ENCODE assay signal across 25 cellular contexts in the genomic region with DNA sequence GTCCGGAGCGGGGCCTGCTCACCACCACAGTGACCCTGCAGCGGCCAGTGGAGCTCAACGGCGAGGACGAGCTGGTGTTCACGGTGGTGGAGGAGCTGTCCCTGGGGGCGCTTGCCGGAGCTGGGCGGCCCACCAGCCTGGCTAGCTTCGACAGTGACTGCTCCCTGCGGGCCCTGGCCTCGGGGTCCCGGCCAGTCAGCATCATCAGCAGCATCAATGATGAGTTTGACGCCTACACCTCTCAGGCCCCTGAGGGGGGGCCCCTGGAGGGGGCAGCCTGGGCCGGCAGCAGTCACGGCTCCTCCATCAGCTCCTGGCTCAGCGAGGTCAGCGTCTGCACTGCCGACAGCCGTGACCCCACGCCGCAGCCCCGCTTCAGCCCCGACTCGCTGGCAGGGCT.
"Had no signal": no experiment of that assay in that cellular context is flagged by ENCODE, and none has a peak within 500 bp of the region (broad histone marks: within the 10 kb centered on the region; RNA-seq: fewer than 3 reads in every experiment).

No MANE protein-coding gene starts in this region.

- H3K4me1 ChIP-seq: colonic mucosa, foreskin keratinocyte, gastrocnemius medialis, gastroesophageal sphincter had no signal

- H3K27me3 Mint-ChIP-seq: dendritic cell treated with granulocyte-macrophage colony-stimulating factor and Interleukin-4, amounts not matched to agents 40 ng/mL and 50 ng/mL, for 4 days had no signal

- H3K4me3 Mint-ChIP-seq: dendritic cell treated with granulocyte-macrophage colony-stimulating factor and Interleukin-4, amounts not matched to agents 40 ng/mL and 50 ng/mL, for 4 days; effector memory CD8-positive, alpha-beta T cell; endodermal cell had no signal

- ATAC-seq: effector memory CD8-positive, alpha-beta T cell; esophagus mucosa; foreskin keratinocyte; gastrocnemius medialis; gastroesophageal sphincter; heart left ventricle; heart right ventricle had no signal

- H3K27ac ChIP-seq: colonic mucosa, coronary artery, dorsolateral prefrontal cortex, epithelial cell of prostate, esophagus muscularis mucosa, esophagus squamous epithelium, foreskin keratinocyte, gastrocnemius medialis, gastroesophageal sphincter, heart left ventricle, heart right ventricle had no signal

- H3K9me3 Mint-ChIP-seq: dendritic cell treated with granulocyte-macrophage colony-stimulating factor and Interleukin-4, amounts not matched to agents 40 ng/mL and 50 ng/mL, for 4 days; effector memory CD8-positive, alpha-beta T cell; endodermal cell had no signal

- H3K4me3 ChIP-seq: colonic mucosa, coronary artery, dorsolateral prefrontal cortex, esophagus muscularis mucosa, esophagus squamous epithelium, gastrocnemius medialis, gastroesophageal sphincter, heart left ventricle, heart right ventricle had no signal

- H3K27me3 ChIP-seq: colonic mucosa, heart left ventricle, heart right ventricle had no signal

- H3K36me3 ChIP-seq: colonic mucosa, gastrocnemius medialis had no signal

- DNase-seq: colonic mucosa; cortex of kidney; dermis blood vessel endothelial cell; dorsolateral prefrontal cortex; effector CD4-positive, alpha-beta T cell; effector CD8-positive, alpha-beta T cell; effector memory CD4-positive, alpha-beta T cell; effector memory CD8-positive, alpha-beta T cell; endodermal cell; erythroblast; esophagus squamous epithelium; foreskin fibroblast; foreskin keratinocyte; foreskin melanocyte; gastrocnemius medialis; glutamatergic neuron; head of caudate nucleus; heart left ventricle; heart right ventricle had no signal

- H3K27ac Mint-ChIP-seq: dendritic cell treated with granulocyte-macrophage colony-stimulating factor and Interleukin-4, amounts not matched to agents 40 ng/mL and 50 ng/mL, for 4 days; effector memory CD8-positive, alpha-beta T cell; endodermal cell had no signal

- H3K9me3 ChIP-seq: colonic mucosa, esophagus muscularis mucosa, esophagus squamous epithelium, gastrocnemius medialis, gastroesophageal sphincter, heart left ventricle, heart right ventricle had no signal
